In the genomic region with DNA sequence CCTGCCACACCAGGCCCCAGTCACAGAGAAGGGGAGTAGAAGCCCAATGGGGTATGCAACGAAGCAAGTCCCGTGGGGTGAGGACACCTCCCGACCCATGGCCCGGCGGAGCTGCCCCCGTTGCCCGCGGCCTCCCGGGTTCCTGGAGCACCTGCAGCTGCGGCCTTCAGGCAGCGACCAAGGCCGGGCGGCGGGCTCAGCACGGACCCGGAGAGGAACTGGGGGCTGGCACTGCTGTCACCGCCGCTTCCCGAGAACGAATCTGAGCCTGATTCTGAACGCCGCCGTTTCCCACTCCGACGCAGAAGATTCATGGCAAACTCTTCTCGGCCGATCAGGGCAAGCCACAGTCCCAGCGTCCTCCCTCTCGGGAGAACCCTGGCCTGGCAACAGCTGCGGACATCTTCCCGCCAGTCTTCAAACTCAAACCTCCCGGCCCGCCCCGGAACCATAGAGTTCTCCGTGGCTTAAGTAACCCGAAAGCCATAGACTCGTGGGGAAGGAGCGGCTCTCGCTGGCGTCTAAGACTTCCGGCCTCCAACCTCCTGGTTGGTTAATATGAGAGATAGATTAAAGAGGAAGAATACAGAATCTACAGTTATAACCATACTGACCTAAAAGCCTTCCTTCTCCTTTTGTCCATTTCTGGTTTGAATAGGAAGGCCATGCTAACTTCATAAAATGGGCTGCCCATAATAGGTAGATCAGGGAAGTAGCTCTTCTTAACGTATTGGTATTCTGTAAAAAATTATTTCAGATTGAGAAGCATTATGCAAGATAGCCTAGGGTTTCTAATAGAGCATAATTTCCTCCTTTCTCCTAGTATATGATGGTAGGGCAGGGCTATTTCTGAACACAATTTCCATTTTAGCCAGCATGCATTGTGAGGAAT, we compare ENCODE assay signal across 8 cellular contexts. TPM values are rescaled to one million over a fixed set of nuclear protein-coding genes. Genes with fewer than 3 reads are reported as not detected.
DNase-seq lines count a peak whose midpoint lies in the region; TF ChIP-seq lines count a peak whose summit lies in the region.

Gene POLQ, minus strand, starts transcription at position 425 of the 892 bp plus-strand sequence. Its CDS starts 111 bp downstream, at position 314.

- no peak within 1 kb of the TSS for H2BK12ac ChIP-seq in H9 (ENCODE audit: insufficient read length, low read depth, low read length)

- H3K36me3 Mint-ChIP-seq in H9 (ENCODE audit: insufficient read depth in 1 of 3, low read depth in 3 of 3) = peaks cover 15 to 30% (median 29%) of the 10 kb centered on the region in 3 experiments

- H2BK15ac ChIP-seq in H9 (ENCODE audit: low read depth, low read length) = no peak within 1 kb of the TSS

- H3K9me3 Mint-ChIP-seq in H9 = no peaks in the 10 kb centered on the region; a peak in 1 of 5 replicates

- H3K36me3 ChIP-seq in MG63 = peaks cover 30% of the 10 kb centered on the region
- no peaks in the 10 kb centered on the region for H3K36me3 ChIP-seq in neural cell (ENCODE audit: insufficient read depth, low read length)
- H3K36me3 ChIP-seq in stomach = no peaks in the 10 kb centered on the region

- no peak within 1 kb of the TSS for H4K91ac ChIP-seq in H9 (ENCODE audit: insufficient read length, low read depth, low read length)

- peaks cover 16 to 24% of the 10 kb centered on the region in 2 experiments for H3K4me1 Mint-ChIP-seq in H9

- H3K9me2 ChIP-seq in neural cell (ENCODE audit: insufficient read depth, low read length) = no peaks in the 10 kb centered on the region

- H3K27me3 Mint-ChIP-seq in H9 (ENCODE audit: low read depth) = no peaks in the 10 kb centered on the region

- no peak within 1 kb of the TSS for H3K4ac ChIP-seq in H9 (ENCODE audit: low read depth, low read length)

- no peak within 1 kb of the TSS for H3T11ph ChIP-seq in H9 (ENCODE audit: low read length)

- no peak within 1 kb of the TSS for H2BK20ac ChIP-seq in H9 (ENCODE audit: low read depth, low read length, poor library complexity, severe bottlenecking)

- H3K56ac ChIP-seq in H9 (ENCODE audit: insufficient read length, low read depth, low read length) = no peak within 1 kb of the TSS

- H2BK120ac ChIP-seq in H9 (ENCODE audit: low read depth, low read length, poor library complexity, severe bottlenecking) = no peak within 1 kb of the TSS

- H3K23ac ChIP-seq in H9 (ENCODE audit: insufficient read length, low read depth, low read length) = no peak within 1 kb of the TSS

- H4K20me1 ChIP-seq in H9 (ENCODE audit: control insufficient read depth, insufficient read depth, insufficient read length) = no peaks in the 10 kb centered on the region
- no peaks in the 10 kb centered on the region for H4K20me1 ChIP-seq in neural cell (ENCODE audit: insufficient read depth)

- peak within 1 kb of the TSS; percentile 77; the same call in 1 of the 2 replicates for H3K14ac ChIP-seq in H9 (ENCODE audit: insufficient read depth, low read length)

- H3K79me2 ChIP-seq in H9 (ENCODE audit: insufficient read depth, low read length) = peaks cover 5% of the 10 kb centered on the region; the same call in 1 of the 2 replicates
- H3K79me2 ChIP-seq in neural cell (replicated peaks; ENCODE audit: insufficient read depth, low read length) = peaks cover 4% of the 10 kb centered on the region

- H4K5ac ChIP-seq in H9 (ENCODE audit: insufficient read length, low read depth, low read length) = no peak within 1 kb of the TSS

- H3K4me1 ChIP-seq in H9 (ENCODE audit: insufficient read depth, low read length) = no peaks in the 10 kb centered on the region
- H3K4me1 ChIP-seq in stomach = peaks cover 6 to 15% (median 10%) of the 10 kb centered on the region in 4 donors

- H3K27ac ChIP-seq in H9 (ENCODE audit: insufficient read length, low read depth, low read length) (no peak within 1 kb of the TSS), neural cell (ENCODE audit: low read length) (peak within 1 kb of the TSS; percentile 70), stomach (peak within 1 kb of the TSS; percentile 72 to 84 (median 80))

- no CpG with 5 or more reads among the region's 42 CpGs for WGBS in H9 (ENCODE audit: extremely low coverage, insufficient read length, low lambda C conversion rate)
- WGBS in stomach, 5 donors = 0 to 1% (median 0%) methylated on average over 35 to 42 of the region's 42 CpGs

- no peaks in the 10 kb centered on the region for H3F3A ChIP-seq in neural cell (ENCODE audit: insufficient read depth, low read length, poor library complexity, severe bottlenecking)

- H3K4me3 ChIP-seq in MG63 (peak within 1 kb of the TSS; percentile 75), fibroblast of villous mesenchyme (ENCODE audit: low read depth, low read length) (peak within 1 kb of the TSS; percentile 93), neural cell (ENCODE audit: low read length) (peak within 1 kb of the TSS; percentile 71), stomach (peak within 1 kb of the TSS; percentile 54 to 86 (median 68))

- H3K27ac Mint-ChIP-seq in H9 = peak within 1 kb of the TSS; percentile 45 to 96 (median 96); a peak in 6 of 7 replicates

- H3K9me3 ChIP-seq in H9 (ENCODE audit: control insufficient read depth, low read depth, low read length) = no peaks in the 10 kb centered on the region
- H3K9me3 ChIP-seq in MG63 = no peaks in the 10 kb centered on the region
- no peaks in the 10 kb centered on the region for H3K9me3 ChIP-seq in neural cell (ENCODE audit: low read length)
- H3K9me3 ChIP-seq in stomach = no peaks in the 10 kb centered on the region

- TF ChIP-seq RAD21 in neural cell (conservative IDR thresholded peaks at IDR 0.05) = no peak

- H3K27me3 ChIP-seq in H9 (ENCODE audit: insufficient read depth, low read length) (no peaks in the 10 kb centered on the region), MG63 (no peaks in the 10 kb centered on the region), neural cell (ENCODE audit: insufficient read depth, low read depth, low read length) (no peaks in the 10 kb centered on the region), stomach (no peaks in the 10 kb centered on the region)

- intact Hi-C loops in stomach (cut with DNase I; ENCODE audit: low total_unique reads) = no loop called here

- peaks cover 15% of the 10 kb centered on the region for H3K23me2 ChIP-seq in H9 (ENCODE audit: insufficient read length, low read depth, low read length, poor library complexity, severe bottlenecking)

- H3K4me2 ChIP-seq in H9 (ENCODE audit: insufficient read depth, insufficient read length, low read length) (peak within 1 kb of the TSS; percentile 98), neural cell (ENCODE audit: low read length) (peak within 1 kb of the TSS; percentile 83)

- TF ChIP-seq EP300 in neural cell (conservative IDR thresholded peaks at IDR 0.05; ENCODE audit: poor library complexity, severe bottlenecking) (no peak), stomach (IDR thresholded peaks at IDR 0.05) (no peak)

- no peak within 1 kb of the TSS for H4K8ac ChIP-seq in H9 (replicated peaks; ENCODE audit: insufficient read length, low read depth, low read length)

- peak within 1 kb of the TSS; percentile 99 for H2AFZ ChIP-seq in H9 (ENCODE audit: low read length)
- peak within 1 kb of the TSS; percentile 69 for H2AFZ ChIP-seq in neural cell (ENCODE audit: low read depth, low read length)

- H2BK5ac ChIP-seq in H9 (ENCODE audit: insufficient read length, low read length) = no peak within 1 kb of the TSS

- H2AK5ac ChIP-seq in H9 (ENCODE audit: insufficient read length, low read length) = no peak within 1 kb of the TSS

- no peaks in the 10 kb centered on the region for H3K79me1 ChIP-seq in H9 (ENCODE audit: insufficient read depth, low read depth, low read length, poor library complexity, severe bottlenecking)

- H3K18ac ChIP-seq in H9 (ENCODE audit: insufficient read length, low read depth, low read length) = no peak within 1 kb of the TSS

- H3K4me3 Mint-ChIP-seq in H9 = peak within 1 kb of the TSS; percentile 93

- no peak for TF ChIP-seq POLR2A in stomach (IDR thresholded peaks at IDR 0.05)

- H3K9ac ChIP-seq in H9 (ENCODE audit: extremely low read depth, insufficient read length, low read length) (peak within 1 kb of the TSS; percentile 72), neural cell (ENCODE audit: low read length) (peak within 1 kb of the TSS; percentile 65)

- DNase-seq in ELR (ENCODE audit: low read depth) = peak; percentile 96
- DNase-seq in H9 = peak; percentile 83
- DNase-seq in MG63 = peak; percentile 95
- peak; percentile 85 for DNase-seq in SHP77 treated with DMSO at 0.1 percent for 48 hours (lab: John Stamatoyannopoulos, UW)
- DNase-seq in activated effector memory CD4-positive, alpha-beta T cell treated with anti-CD3 and anti-CD28 coated beads, Interleukin-2, amount 50 U/mL, for 16 hours = peak; percentile 95
- DNase-seq in fibroblast of villous mesenchyme (ENCODE audit: low read depth) = peak; percentile 95
- peak; percentile 91 for DNase-seq in stomach

- no peak for TF ChIP-seq CTCF in H9 (conservative IDR thresholded peaks at IDR 0.05)
- no peak for TF ChIP-seq CTCF in fibroblast of villous mesenchyme (IDR thresholded peaks at IDR 0.05; ENCODE audit: insufficient read depth, low read depth, low read length)
- TF ChIP-seq CTCF in neural cell (IDR thresholded peaks at IDR 0.05; ENCODE audit: poor library complexity, severe bottlenecking) = no peak
- TF ChIP-seq CTCF in stomach (IDR thresholded peaks at IDR 0.05) = no peak

TF ChIP-seq in neural cell, 6 proteins besides CTCF, POLR2A, EP300 and RAD21 (continues in another document):
- TF ChIP-seq MXI1 (conservative IDR thresholded peaks at IDR 0.05; ENCODE audit: poor library complexity, severe bottlenecking) (peak; percentile 96), EZH2 (IDR thresholded peaks at IDR 0.05; ENCODE audit: borderline replicate concordance, insufficient read depth, low read length, poor library complexity, severe bottlenecking) (no peak)

RNA-seq across cellular contexts. Expression of gene POLQ, which starts in this region (rescaled TPM):
- total RNA-seq in H9 (2021) = 14.7 and 15.4 TPM in 2 replicates
- 4.2 and 7.4 TPM in 2 replicates for total RNA-seq in MG63 (2014; rRNA removed; shearing (Covaris generic); ENCODE audit: low replicate concordance)
- 6.4 and 6.9 TPM in 2 replicates for total RNA-seq in fibroblast of villous mesenchyme
- polyA plus RNA-seq in neural cell = 0.10 and 0.16 TPM in 2 replicates
- polyA minus RNA-seq in neural cell = 1.2 and 2.2 TPM in 2 replicates
- 1 to 10 TPM in 2 of 5 donors, under 1 TPM in 3; 0.45 to 6.4 (median 0.58) TPM for total RNA-seq in stomach
- 1 to 10 TPM in 1 of 3 donors, under 1 TPM in 2; 0.15 to 1.4 (median 0.19) TPM for polyA plus RNA-seq in stomach
